In the genomic region with DNA sequence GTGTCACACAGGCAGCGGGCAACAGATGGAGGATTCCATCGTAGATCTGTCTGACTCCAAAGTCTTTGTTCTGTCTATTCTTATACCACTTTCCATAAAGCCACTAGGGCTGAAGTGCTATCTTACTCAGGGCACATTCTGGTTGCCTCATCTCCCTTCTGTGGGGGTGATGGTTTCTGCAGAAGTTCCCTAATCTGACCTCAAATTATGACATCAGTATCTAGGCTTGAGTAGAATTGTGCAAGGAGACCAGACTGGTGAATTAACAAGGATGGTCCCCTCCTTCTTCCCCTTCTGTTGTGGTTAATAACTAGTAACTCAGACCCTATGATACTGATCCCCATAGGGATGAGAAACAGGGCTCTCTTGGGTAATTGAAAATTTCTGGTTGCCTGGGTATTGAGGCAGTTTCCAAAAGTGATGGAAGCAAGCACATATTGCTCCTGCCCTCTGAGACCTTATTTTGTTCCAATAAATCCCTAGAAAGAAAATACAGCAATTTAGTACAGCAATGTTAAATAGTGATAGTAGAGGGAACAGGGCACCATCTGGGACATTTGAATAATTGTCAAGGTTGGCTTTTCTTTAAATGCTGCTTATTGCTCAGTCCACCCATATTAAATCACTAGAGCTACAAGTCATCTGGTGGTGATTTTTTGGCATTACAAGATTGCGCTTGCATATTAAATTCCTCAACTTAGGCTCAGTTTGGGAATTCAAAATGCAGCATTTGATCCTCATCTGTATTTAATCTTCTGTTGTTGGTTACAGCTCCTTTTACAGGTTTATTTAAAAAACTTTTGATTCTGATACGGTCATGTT, we compare ENCODE assay signal across 11 cellular contexts. TPM values are rescaled to one million over a fixed set of nuclear protein-coding genes. Genes with fewer than 3 reads are reported as not detected.
A peak's percentile ranks its signal among the peaks of the same experiment; 100 is the strongest.
DNase-seq lines count a peak whose midpoint lies in the region; ATAC-seq and TF ChIP-seq lines count a peak whose summit lies in the region.
"Had no signal": no experiment of that assay in that cellular context is flagged by ENCODE, and none has a peak within 500 bp of the region (broad histone marks: within the 10 kb centered on the region; RNA-seq: fewer than 3 reads in every experiment).

No MANE protein-coding gene starts in this region.

- in situ Hi-C loops in ACHN (cut with HindIII; ENCODE audit: low pct_ligation_motif_present, low pct_unique_long_range_greater_than_20kb, low sequenced_read_pairs), result no loop called here

- no peak for TF ChIP-seq CTCF in GM20000 (IDR thresholded peaks at IDR 0.05; ENCODE audit: extremely low read depth, missing control alignments)

- intact Hi-C loops in left ventricle myocardium superior (cut with micrococcal nuclease), result no loop called here

- ATAC-seq in left ventricle myocardium superior (peak; percentile 53), GM18907 (IDR thresholded peaks at IDR 0.05; ENCODE audit: unreplicated experiment) (no peak), GM19397 (IDR thresholded peaks at IDR 0.05; ENCODE audit: unreplicated experiment) (no peak)
- ATAC-seq: gastrocnemius medialis had no signal

- DNase-seq in Ammon's horn (ENCODE audit: low spot score) (peak; percentile 23), GM20000 (ENCODE audit: low spot score) (peak; percentile 10), SIG-M5 treated with dmso at 0.1 percent for 504 hours (lab: John Stamatoyannopoulos, UW; ENCODE audit: unreplicated experiment) (peak; percentile 96), left ventricle myocardium superior (no peak), ACHN (no peak)
- no peak for DNase-seq in activated naive CD4-positive, alpha-beta T cell treated with Interleukin-2 at 50 U/mL for 16 hours
- DNase-seq: activated CD4-positive, alpha-beta T cell treated with anti-CD3 and anti-CD28 coated beads, Interleukin-2, amount 10 ng/mL, durations not matched to agents 24 days and 14 days; CD4-positive, alpha-beta memory T cell; gastrocnemius medialis had no signal

RNA-seq across cellular contexts. Expression of a gene that starts 57.3 kb away (rescaled TPM):
- total RNA-seq in left ventricle myocardium superior, result 147 TPM

Comparison
In these comparisons a context has a peak if more than half of its experiments do, and no peak if none do; other contexts are left out.
1. DNase-seq: peak in Ammon's horn (single experiment), GM20000 (single experiment) and SIG-M5 treated with dmso at 0.1 percent for 504 hours (single experiment); none in left ventricle myocardium superior (single experiment), ACHN (single experiment) and activated naive CD4-positive, alpha-beta T cell treated with Interleukin-2 at 50 U/mL for 16 hours (single experiment).